42 cellular contexts compared by ENCODE assay signal in genomic region chr4:99179178-99179577, GRCh38. TPM values are rescaled to one million over a fixed set of nuclear protein-coding genes. Genes with fewer than 3 reads are reported as not detected.
"Had no signal": no experiment of that assay in that cellular context is flagged by ENCODE, and none has a peak within 500 bp of the region (broad histone marks: within the 10 kb centered on the region; RNA-seq: fewer than 3 reads in every experiment).

No MANE protein-coding gene starts in this region.

- H3K27me3 Mint-ChIP-seq: activated naive CD4-positive, alpha-beta T cell treated with anti-CD3 and anti-CD28 coated beads, Interleukin-2, amount 10 ng/mL, durations not matched to agents 7 days and 5 days; activated naive CD8-positive, alpha-beta T cell; activated naive CD8-positive, alpha-beta T cell treated with anti-CD3 and anti-CD28 coated beads for 36 hours; activated naive CD8-positive, alpha-beta T cell treated with anti-CD3 and anti-CD28 coated beads, Interleukin-2, amount 10 ng/mL, durations not matched to agents 7 days and 5 days; activated T-cell treated with anti-CD3 and anti-CD28 coated beads, Interleukin-2, amount 50 U/mL, for 24 hours; activated T-helper 17 cell treated with anti-CD3 and anti-CD28 coated beads, Interleukin-2, amount 50 U/mL, for 72 hours; brain had no signal

- H3K36me3 ChIP-seq: adrenal gland, brain microvascular endothelial cell, cardiac muscle cell had no signal

- H3K4me3 ChIP-seq: adrenal gland, ascending aorta, body of pancreas, cardiac muscle cell had no signal

- ATAC-seq: activated naive CD4-positive, alpha-beta T cell treated with anti-CD3 and anti-CD28 coated beads, Interleukin-2, amount 50 U/mL, for 72 hours; activated naive CD8-positive, alpha-beta T cell treated with anti-CD3 and anti-CD28 coated beads, Interleukin-2, amount 50 U/mL, for 24 hours; activated T-cell treated with anti-CD3 and anti-CD28 coated beads, Interleukin-2, amount 50 U/mL, for 4 hours; activated T-cell treated with anti-CD3 and anti-CD28 coated beads, Interleukin-2, amount 50 U/mL, for 72 hours; activated T-helper 17 cell treated with anti-CD3 and anti-CD28 coated beads, Interleukin-2, amount 50 U/mL, for 72 hours had no signal

- H3K4me1 Mint-ChIP-seq: activated naive CD4-positive, alpha-beta T cell treated with anti-CD3 and anti-CD28 coated beads, Interleukin-2, amount 10 ng/mL, durations not matched to agents 7 days and 5 days; activated naive CD4-positive, alpha-beta T cell treated with anti-CD3 and anti-CD28 coated beads, Interleukin-2, amount 50 U/mL, for 24 hours; activated naive CD8-positive, alpha-beta T cell treated with anti-CD3 and anti-CD28 coated beads for 36 hours; activated naive CD8-positive, alpha-beta T cell treated with anti-CD3 and anti-CD28 coated beads, Interleukin-2, amount 10 ng/mL, durations not matched to agents 7 days and 5 days; activated naive CD8-positive, alpha-beta T cell treated with anti-CD3 and anti-CD28 coated beads, Interleukin-2, amount 50 U/mL, for 24 hours; activated T-helper 17 cell treated with anti-CD3 and anti-CD28 coated beads, Interleukin-2, amount 50 U/mL, for 72 hours; brain; central memory CD8-positive, alpha-beta T cell had no signal

- H3K36me3 Mint-ChIP-seq: activated naive CD4-positive, alpha-beta T cell treated with anti-CD3 and anti-CD28 coated beads, Interleukin-2, amount 10 ng/mL, durations not matched to agents 7 days and 5 days; activated naive CD8-positive, alpha-beta T cell treated with anti-CD3 and anti-CD28 coated beads, Interleukin-2, amount 10 ng/mL, durations not matched to agents 7 days and 5 days had no signal

- H3K27me3 ChIP-seq: adrenal gland, ascending aorta, body of pancreas, brain microvascular endothelial cell, cardiac muscle cell had no signal

- H3K27ac Mint-ChIP-seq: activated naive CD4-positive, alpha-beta T cell treated with anti-CD3 and anti-CD28 coated beads for 36 hours; activated naive CD4-positive, alpha-beta T cell treated with anti-CD3 and anti-CD28 coated beads, Interleukin-2, amount 10 ng/mL, durations not matched to agents 7 days and 5 days; activated naive CD4-positive, alpha-beta T cell treated with anti-CD3 and anti-CD28 coated beads, Interleukin-2, amount 50 U/mL, for 24 hours; activated naive CD4-positive, alpha-beta T cell treated with anti-CD3 and anti-CD28 coated beads, Interleukin-2, amount 50 U/mL, for 72 hours; activated naive CD8-positive, alpha-beta T cell; activated naive CD8-positive, alpha-beta T cell treated with anti-CD3 and anti-CD28 coated beads for 36 hours; activated naive CD8-positive, alpha-beta T cell treated with anti-CD3 and anti-CD28 coated beads, Interleukin-2, amount 10 ng/mL, durations not matched to agents 7 days and 5 days; activated naive CD8-positive, alpha-beta T cell treated with anti-CD3 and anti-CD28 coated beads, Interleukin-2, amount 50 U/mL, for 24 hours; activated T-cell treated with anti-CD3 and anti-CD28 coated beads, Interleukin-2, amount 50 U/mL, for 24 hours; activated T-cell treated with anti-CD3 and anti-CD28 coated beads, Interleukin-2, amount 50 U/mL, for 72 hours; activated T-helper 1 cell treated with anti-CD3 and anti-CD28 coated beads, Interleukin-12 subunit alpha, Interleukin-12 subunit beta, Interleukin-2, Interleukin-4 antibody, amounts not matched to agents 30 ng/mL and 10 ng/mL and 1 ng/mL, durations not matched to agents 14 hours and 24 hours and 36 hours; activated T-helper 17 cell treated with anti-CD3 and anti-CD28 coated beads, Interleukin-2, amount 50 U/mL, for 72 hours; activated T-helper 2 cell treated with anti-CD3 and anti-CD28 coated beads, Interferon-gamma antibody, Interleukin-2, Interleukin-4, amounts not matched to agents 10 μg/mL and 5 μg/mL and 100 μg/mL, durations not matched to agents 14 hours and 24 hours and 36 hours had no signal

- DNase-seq: activated effector memory CD4-positive, alpha-beta T cell treated with anti-CD3 and anti-CD28 coated beads, Interleukin-2, amount 50 U/mL, for 16 hours; activated effector memory CD4-positive, alpha-beta T cell treated with Interleukin-2 at 50 U/mL for 16 hours; activated gamma-delta T cell; activated gamma-delta T cell treated with Interleukin-2 at 50 U/mL for 16 hours; activated naive CD4-positive, alpha-beta T cell; activated naive CD4-positive, alpha-beta T cell treated with anti-CD3 and anti-CD28 coated beads for 36 hours; activated naive CD4-positive, alpha-beta T cell treated with anti-CD3 and anti-CD28 coated beads, Interleukin-2, amount 10 ng/mL, durations not matched to agents 7 days and 5 days; activated naive CD4-positive, alpha-beta T cell treated with anti-CD3 and anti-CD28 coated beads, Interleukin-2, amount 50 U/mL, for 16 hours; activated naive CD4-positive, alpha-beta T cell treated with Interleukin-2 at 50 U/mL for 16 hours; activated naive CD8-positive, alpha-beta T cell treated with anti-CD3 and anti-CD28 coated beads for 36 hours; activated naive CD8-positive, alpha-beta T cell treated with anti-CD3 and anti-CD28 coated beads, Interleukin-2, amount 10 ng/mL, durations not matched to agents 7 days and 5 days; activated naive CD8-positive, alpha-beta T cell treated with anti-CD3 and anti-CD28 coated beads, Interleukin-2, amount 50 U/mL, for 24 hours; activated T-cell treated with anti-CD3 and anti-CD28 coated beads for 4 hours; activated T-cell treated with anti-CD3 and anti-CD28 coated beads, Interleukin-2, amount 50 U/mL, for 1 hour; activated T-cell treated with anti-CD3 and anti-CD28 coated beads, Interleukin-2, amount 50 U/mL, for 24 hours; activated T-cell treated with anti-CD3 and anti-CD28 coated beads, Interleukin-2, amount 50 U/mL, for 4 hours; activated T-cell treated with anti-CD3 and anti-CD28 coated beads, Interleukin-2, amount 50 U/mL, for 48 hours; activated T-cell treated with anti-CD3 and anti-CD28 coated beads, Interleukin-2, amount 50 U/mL, for 72 hours; adrenal gland; amniotic stem cell; amygdala; anterior cingulate cortex; brain microvascular endothelial cell; caudate nucleus; central memory CD4-positive, alpha-beta T cell; cerebellar nuclear complex had no signal

- H3K4me1 ChIP-seq: adrenal gland, ascending aorta had no signal

- H3K9me3 ChIP-seq: adrenal gland, body of pancreas had no signal

- H3K4me3 Mint-ChIP-seq: activated naive CD4-positive, alpha-beta T cell treated with anti-CD3 and anti-CD28 coated beads for 36 hours; activated naive CD4-positive, alpha-beta T cell treated with anti-CD3 and anti-CD28 coated beads, Interleukin-2, amount 10 ng/mL, durations not matched to agents 7 days and 5 days; activated naive CD4-positive, alpha-beta T cell treated with anti-CD3 and anti-CD28 coated beads, Interleukin-2, amount 50 U/mL, for 24 hours; activated naive CD8-positive, alpha-beta T cell; activated naive CD8-positive, alpha-beta T cell treated with anti-CD3 and anti-CD28 coated beads for 36 hours; activated naive CD8-positive, alpha-beta T cell treated with anti-CD3 and anti-CD28 coated beads, Interleukin-2, amount 10 ng/mL, durations not matched to agents 7 days and 5 days; activated naive CD8-positive, alpha-beta T cell treated with anti-CD3 and anti-CD28 coated beads, Interleukin-2, amount 50 U/mL, for 24 hours; activated T-cell treated with anti-CD3 and anti-CD28 coated beads, Interleukin-2, amount 50 U/mL, for 24 hours; activated T-cell treated with anti-CD3 and anti-CD28 coated beads, Interleukin-2, amount 50 U/mL, for 4 hours; activated T-cell treated with anti-CD3 and anti-CD28 coated beads, Interleukin-2, amount 50 U/mL, for 72 hours; activated T-helper 1 cell treated with anti-CD3 and anti-CD28 coated beads, Interleukin-12 subunit alpha, Interleukin-12 subunit beta, Interleukin-2, Interleukin-4 antibody, amounts not matched to agents 30 ng/mL and 10 ng/mL and 1 ng/mL, durations not matched to agents 14 hours and 24 hours and 36 hours; activated T-helper 17 cell treated with anti-CD3 and anti-CD28 coated beads, Interleukin-2, amount 50 U/mL, for 72 hours; brain; central memory CD8-positive, alpha-beta T cell had no signal

- FAIRE-seq: astrocyte had no signal

- H3K27ac ChIP-seq: adrenal gland, ascending aorta, brain microvascular endothelial cell, cardiac muscle cell had no signal

RNA-seq across cellular contexts. Expression of gene ADH4, which starts 35.1 kb away (rescaled TPM):
- total RNA-seq: activated naive CD4-positive, alpha-beta T cell treated with anti-CD3 and anti-CD28 coated beads for 36 hours; activated naive CD4-positive, alpha-beta T cell treated with anti-CD3 and anti-CD28 coated beads, Interleukin-2, amount 50 U/mL, for 72 hours; activated naive CD8-positive, alpha-beta T cell treated with anti-CD3 and anti-CD28 coated beads for 36 hours; activated naive CD8-positive, alpha-beta T cell treated with anti-CD3 and anti-CD28 coated beads, Interleukin-2, amount 10 ng/mL, durations not matched to agents 7 days and 5 days; activated T-cell treated with anti-CD3 and anti-CD28 coated beads, Interleukin-2, amount 50 U/mL, for 72 hours; activated T-helper 1 cell treated with anti-CD3 and anti-CD28 coated beads, Interleukin-12 subunit alpha, Interleukin-12 subunit beta, Interleukin-2, Interleukin-4 antibody, amounts not matched to agents 30 ng/mL and 10 ng/mL and 1 ng/mL, durations not matched to agents 14 hours and 24 hours and 36 hours; activated T-helper 17 cell treated with anti-CD3 and anti-CD28 coated beads, Interleukin-2, amount 50 U/mL, for 72 hours; activated T-helper 2 cell treated with anti-CD3 and anti-CD28 coated beads, Interferon-gamma antibody, Interleukin-2, Interleukin-4, amounts not matched to agents 10 μg/mL and 5 μg/mL and 100 μg/mL, durations not matched to agents 14 hours and 24 hours and 36 hours; astrocyte; body of pancreas; bronchial epithelial cell; cardiac muscle cell; cardiac septum; cerebellum; chondrocyte had no signal

RNA-seq across cellular contexts. Expression of gene ADH6, which starts 39.9 kb away (rescaled TPM):
- total RNA-seq: activated naive CD4-positive, alpha-beta T cell treated with anti-CD3 and anti-CD28 coated beads for 36 hours; activated naive CD4-positive, alpha-beta T cell treated with anti-CD3 and anti-CD28 coated beads, Interleukin-2, amount 50 U/mL, for 72 hours; activated naive CD8-positive, alpha-beta T cell treated with anti-CD3 and anti-CD28 coated beads for 36 hours; activated naive CD8-positive, alpha-beta T cell treated with anti-CD3 and anti-CD28 coated beads, Interleukin-2, amount 10 ng/mL, durations not matched to agents 7 days and 5 days; activated T-cell treated with anti-CD3 and anti-CD28 coated beads, Interleukin-2, amount 50 U/mL, for 72 hours; activated T-helper 1 cell treated with anti-CD3 and anti-CD28 coated beads, Interleukin-12 subunit alpha, Interleukin-12 subunit beta, Interleukin-2, Interleukin-4 antibody, amounts not matched to agents 30 ng/mL and 10 ng/mL and 1 ng/mL, durations not matched to agents 14 hours and 24 hours and 36 hours; activated T-helper 17 cell treated with anti-CD3 and anti-CD28 coated beads, Interleukin-2, amount 50 U/mL, for 72 hours; activated T-helper 2 cell treated with anti-CD3 and anti-CD28 coated beads, Interferon-gamma antibody, Interleukin-2, Interleukin-4, amounts not matched to agents 10 μg/mL and 5 μg/mL and 100 μg/mL, durations not matched to agents 14 hours and 24 hours and 36 hours; ascending aorta; astrocyte; body of pancreas; bronchial epithelial cell; cardiac muscle cell; cardiac septum; cerebellum; chondrocyte had no signal
